In genomic region chr18:55781481-55781957, GRCh38 we compare ENCODE assay signal across 8 cellular contexts.
DNase-seq lines count a peak whose midpoint lies in the region; ATAC-seq and TF ChIP-seq lines count a peak whose summit lies in the region.

No MANE protein-coding gene starts in this region.

- H3K9ac ChIP-seq in BLaER1 (no peak overlapping the region), KMS-11 (no peak overlapping the region), SK-N-SH (no peak overlapping the region)

- peak overlapping the region; percentile 99 for H3K4me2 ChIP-seq in BLaER1
- H3K4me2 ChIP-seq in KMS-11, result no peak overlapping the region
- no peak overlapping the region for H3K4me2 ChIP-seq in SK-N-SH

- H3K27me3 ChIP-seq in BLaER1, result peaks cover 30% of the 10 kb centered on the region
- 0 out of 2 replicates have a peak, but pooled peaks cover 4% of the 10 kb centered on the region for H3K27me3 ChIP-seq in KMS-11 (ENCODE audit: insufficient read depth, low read depth)
- H3K27me3 ChIP-seq in SK-N-SH (ENCODE audit: insufficient read depth), result no peaks in the 10 kb centered on the region

- H3F3A ChIP-seq in SK-N-SH (replicated peaks; ENCODE audit: insufficient read depth), result no peaks in the 10 kb centered on the region

- peak; percentile 74 for DNase-seq in SK-N-SH
- peak in 41 of 42 donors; percentile 31 to 90 (median 70) for DNase-seq in head of caudate nucleus
- DNase-seq in posterior cingulate gyrus, result peak in 9 of 10 donors; percentile 35 to 94 (median 64)
- DNase-seq in stimulated activated effector memory CD8-positive, alpha-beta T cell treated with anti-CD3 and anti-CD28 coated beads, Interleukin-12 subunit alpha, Interleukin-12 subunit beta, amount 100 ng/mL, for 72 hours (ENCODE audit: low spot score in 2 of 2), result no peak

- H3K27ac Mint-ChIP-seq in stimulated activated effector memory CD8-positive, alpha-beta T cell treated with anti-CD3 and anti-CD28 coated beads, Interleukin-12 subunit alpha, Interleukin-12 subunit beta, amount 100 ng/mL, for 72 hours, result no peak overlapping the region

- H3K79me2 ChIP-seq in KMS-11 (ENCODE audit: insufficient read depth, low read depth), result no peaks in the 10 kb centered on the region
- no peaks in the 10 kb centered on the region for H3K79me2 ChIP-seq in SK-N-SH (ENCODE audit: insufficient read depth)

- WGBS in SK-N-SH (ENCODE audit: low lambda C conversion rate), result 47% methylated on average over 6 of the region's 6 CpGs

- no peaks in the 10 kb centered on the region for H3K4me1 Mint-ChIP-seq in stimulated activated effector memory CD8-positive, alpha-beta T cell treated with anti-CD3 and anti-CD28 coated beads, Interleukin-12 subunit alpha, Interleukin-12 subunit beta, amount 100 ng/mL, for 72 hours

- no peak overlapping the region for H3K4me3 ChIP-seq in BLaER1
- H3K4me3 ChIP-seq in KMS-11 (IDR thresholded peaks at IDR 0.05; ENCODE audit: insufficient read depth, low read depth, low read length), result no peak overlapping the region
- H3K4me3 ChIP-seq in SK-N-SH (ENCODE audit: low read depth in 2 of 2, low read length in 1 of 2), result no peak overlapping the region; a peak in 1 of 4 replicates

- POLR2A ChIA-PET in SK-N-SH (lab: Yijun Ruan, JAX), result no interaction called here

- H3K36me3 Mint-ChIP-seq in stimulated activated effector memory CD8-positive, alpha-beta T cell treated with anti-CD3 and anti-CD28 coated beads, Interleukin-12 subunit alpha, Interleukin-12 subunit beta, amount 100 ng/mL, for 72 hours, result no peaks in the 10 kb centered on the region

- no peak for TF ChIP-seq EP300 in SK-N-SH (IDR thresholded peaks at IDR 0.05; ENCODE audit: borderline replicate concordance in 1 of 2, low read depth in 1 of 2, low read length in 1 of 2)

- peak; percentile 92 for TF ChIP-seq RAD21 in SK-N-SH (IDR thresholded peaks at IDR 0.05; ENCODE audit: low read length)

- H3K9me2 ChIP-seq in SK-N-SH, result no peaks in the 10 kb centered on the region

- CTCF ChIA-PET in SK-N-SH (lab: Yijun Ruan, JAX), result interaction anchor here (0.6 to 1.5 kb wide), 36 partner anchors 9 to 794 kb away, joined by 3 to 14 read pairs (median 3); no protein-coding TSS in a partner anchor

- no peaks in the 10 kb centered on the region for H3K9me3 ChIP-seq in BLaER1
- H3K9me3 ChIP-seq in SK-N-SH, result no peaks in the 10 kb centered on the region

- H3K36me3 ChIP-seq in BLaER1 (no peaks in the 10 kb centered on the region), KMS-11 (ENCODE audit: insufficient read depth) (no peaks in the 10 kb centered on the region), SK-N-SH (replicated peaks in 1 of 2; ENCODE audit: control insufficient read depth in 1 of 2, insufficient read depth in 2 of 2, low read length in 1 of 2) (no peaks in the 10 kb centered on the region)

- peaks cover 16% of the 10 kb centered on the region; the same call in 1 of the 2 replicates for H4K20me1 ChIP-seq in BLaER1
- H4K20me1 ChIP-seq in KMS-11 (ENCODE audit: insufficient read depth), result no peaks in the 10 kb centered on the region
- no peaks in the 10 kb centered on the region for H4K20me1 ChIP-seq in SK-N-SH (ENCODE audit: insufficient read depth)

- H2AFZ ChIP-seq in KMS-11 (ENCODE audit: low read depth), result no peak overlapping the region
- H2AFZ ChIP-seq in SK-N-SH (ENCODE audit: low read depth), result peak overlapping the region; percentile 15; the same call in 1 of the 2 replicates

- peak; percentile 32; the same call in 1 of the 2 replicates for TF ChIP-seq CTCF in KMS-11 (conservative IDR thresholded peaks at IDR 0.05; ENCODE audit: low read depth, low read length)
- peak; percentile 79 for TF ChIP-seq CTCF in SK-N-SH (IDR thresholded peaks at IDR 0.05)

- intact Hi-C loops in head of caudate nucleus (cut with DNase I) (loop anchor here (5.0 to 10.0 kb wide), 3 partner anchors 189 to 437 kb away; no protein-coding TSS in a partner anchor), posterior cingulate gyrus (cut with DNase I) (loop anchor here (1.0 to 10.0 kb wide), 6 partner anchors 76 to 793 kb away; partner anchors contain the start of gene TCF4)

- H3K27ac ChIP-seq in BLaER1 (no peak overlapping the region), KMS-11 (no peak overlapping the region), SK-N-SH (ENCODE audit: low read depth in 2 of 2, low read length in 1 of 2) (peak overlapping the region in 1 of 2 experiments; percentile 50; a peak in 2 of 4 replicates)

- no peak overlapping the region for H3K4me3 Mint-ChIP-seq in stimulated activated effector memory CD8-positive, alpha-beta T cell treated with anti-CD3 and anti-CD28 coated beads, Interleukin-12 subunit alpha, Interleukin-12 subunit beta, amount 100 ng/mL, for 72 hours

- ATAC-seq in GM19035 (IDR thresholded peaks at IDR 0.05; ENCODE audit: unreplicated experiment), result no peak
- no peak for ATAC-seq in GM21515 (IDR thresholded peaks at IDR 0.05; ENCODE audit: unreplicated experiment)
- no peak for ATAC-seq in stimulated activated effector memory CD8-positive, alpha-beta T cell treated with anti-CD3 and anti-CD28 coated beads, Interleukin-12 subunit alpha, Interleukin-12 subunit beta, amount 100 ng/mL, for 72 hours

- H3K9me3 Mint-ChIP-seq in stimulated activated effector memory CD8-positive, alpha-beta T cell treated with anti-CD3 and anti-CD28 coated beads, Interleukin-12 subunit alpha, Interleukin-12 subunit beta, amount 100 ng/mL, for 72 hours, result peaks cover 4% of the 10 kb centered on the region

- H3K4me1 ChIP-seq in BLaER1 (peaks cover 40% of the 10 kb centered on the region), KMS-11 (ENCODE audit: low read depth, poor library complexity, severe bottlenecking) (no peaks in the 10 kb centered on the region), SK-N-SH (ENCODE audit: control insufficient read depth in 1 of 2, insufficient read depth in 2 of 2, low read depth in 1 of 2, low read length in 1 of 2) (peaks cover 0 to 10% of the 10 kb centered on the region in 2 experiments; a peak in 3 of 4 replicates)

TF ChIP-seq in SK-N-SH, 30 proteins besides CTCF, POLR2A, EP300 and RAD21:
- TF ChIP-seq MEF2A (IDR thresholded peaks at IDR 0.05; ENCODE audit: borderline replicate concordance, low read depth) (no peak), RCOR1 (IDR thresholded peaks at IDR 0.05; ENCODE audit: low read length) (0 out of 2 replicates have a peak, but pooled peaks have one; percentile 37), USF1 (IDR thresholded peaks at IDR 0.05; ENCODE audit: borderline replicate concordance, low read depth) (no peak), FOXJ3 (CRISPR knock-in tag; IDR thresholded peaks at IDR 0.05) (no peak), ELF1 (IDR thresholded peaks at IDR 0.05) (no peak), SMC3 (IDR thresholded peaks at IDR 0.05; ENCODE audit: low read depth, low read length) (peak; percentile 87)

Comparison
In these comparisons a context has a peak if more than half of its experiments do, and no peak if none do; other contexts are left out.
1. DNase-seq: peak in SK-N-SH (single experiment), head of caudate nucleus (41 of 42) and posterior cingulate gyrus (9 of 10); none in stimulated activated effector memory CD8-positive, alpha-beta T cell treated with anti-CD3 and anti-CD28 coated beads, Interleukin-12 subunit alpha, Interleukin-12 subunit beta, amount 100 ng/mL, for 72 hours (0 of 2).